ENCODE assay signal across 8 cellular contexts in genomic region chr12:132489602-132490239, GRCh38. TPM values are rescaled to one million over a fixed set of nuclear protein-coding genes. Genes with fewer than 3 reads are reported as not detected.
DNase-seq lines count a peak whose midpoint lies in the region; ATAC-seq, FAIRE-seq and TF ChIP-seq lines count a peak whose summit lies in the region.

Gene FBRSL1 (plus strand): TSS chr12:132490151.

- peaks cover 42% of the 10 kb centered on the region for H3K4me1 ChIP-seq in A549

- POLR2A ChIA-PET in A549 (lab: Yijun Ruan, JAX), result no interaction called here

- H3K27ac ChIP-seq in A549, result peak within 1 kb of the TSS; percentile 87 to 92

- TF ChIP-seq CTCF in A549 (IDR thresholded peaks at IDR 0.05) (peak; percentile 14; the same call in 1 of the 3 replicates), cardiac fibroblast (IDR thresholded peaks at IDR 0.05; ENCODE audit: low read depth, low read length) (no peak)

- peak; percentile 40 for TF ChIP-seq POLR2A in A549 (IDR thresholded peaks at IDR 0.05; ENCODE audit: low read length)

- no peak for TF ChIP-seq RAD21 in A549 (conservative IDR thresholded peaks at IDR 0.05 in 1 of 2, IDR thresholded peaks at IDR 0.05 in 1 of 2)

- DNase-seq in A549 (ENCODE audit: low read depth in 1 of 2, low spot score in 1 of 2) (peak; percentile 81 to 88), NCI-H226 (peak; percentile 76), cardiac fibroblast (ENCODE audit: low read depth in 2 of 2) (peak; percentile 85 to 92), iris pigment epithelial cell (ENCODE audit: low read depth) (peak; percentile 79), smooth muscle cell of the brain vasculature (ENCODE audit: low read depth, low spot score) (peak; percentile 17)
- peak; percentile 89 to 96 (median 94) for DNase-seq in activated CD4-positive, CD25-positive, alpha-beta regulatory T cell (lab: John Stamatoyannopoulos, UW)

- ATAC-seq in A549 (peak; percentile 65 to 68), GM18868 (IDR thresholded peaks at IDR 0.05; ENCODE audit: unreplicated experiment) (peak; percentile 54), HG03139 (IDR thresholded peaks at IDR 0.05; ENCODE audit: unreplicated experiment) (peak; percentile 55)

- peak within 1 kb of the TSS; percentile 100 for H3K4me2 ChIP-seq in A549

- no CpG with 5 or more reads among the region's 90 CpGs for WGBS in A549 (ENCODE audit: missing lambda C conversion rate)

- H3K9me3 ChIP-seq in A549, result no peaks in the 10 kb centered on the region

- CTCF ChIA-PET in A549 (lab: Yijun Ruan, JAX), result no interaction called here

- no peak for FAIRE-seq in A549 (lab: Jason Lieb, UNC)

- TF ChIP-seq EP300 in A549 (IDR thresholded peaks at IDR 0.05), result no peak

- H3K4me3 ChIP-seq in A549 (peak within 1 kb of the TSS; percentile 100), cardiac fibroblast (replicated peaks in 1 of 2; ENCODE audit: low read depth in 2 of 2, low read length in 2 of 2) (peak within 1 kb of the TSS; percentile 64 to 72)

TF ChIP-seq in A549, 52 proteins besides CTCF, POLR2A, EP300 and RAD21:
- TF ChIP-seq CHD2 (IDR thresholded peaks at IDR 0.05; ENCODE audit: low read length, partially characterized antibody), result no peak
- no peak for TF ChIP-seq MYC (IDR thresholded peaks at IDR 0.05; ENCODE audit: borderline replicate concordance, low read length)
- TF ChIP-seq NFE2L2 (conservative IDR thresholded peaks at IDR 0.05; ENCODE audit: low read length), result no peak
- TF ChIP-seq HMGXB4 (CRISPR knock-in tag; IDR thresholded peaks at IDR 0.05; ENCODE audit: borderline replicate concordance), result no peak
- TF ChIP-seq PHF8 (IDR thresholded peaks at IDR 0.05; ENCODE audit: borderline replicate concordance, low read depth), result peak; percentile 32; the same call in 1 of the 2 replicates
- no peak for TF ChIP-seq BCL3 (IDR thresholded peaks at IDR 0.05)
- TF ChIP-seq JUN (IDR thresholded peaks at IDR 0.05), result peak in 1 of 2 experiments; percentile 33; a peak in 2 of 5 replicates
- no peak for TF ChIP-seq NPAS2 (CRISPR knock-in tag; IDR thresholded peaks at IDR 0.05; ENCODE audit: borderline replicate concordance)
- no peak for TF ChIP-seq RNF2 (IDR thresholded peaks at IDR 0.05; ENCODE audit: borderline replicate concordance, low read depth)
- no peak for TF ChIP-seq FOSL2 (IDR thresholded peaks at IDR 0.05)
- no peak for TF ChIP-seq FOSL2 (CRISPR knock-in tag; IDR thresholded peaks at IDR 0.05)
- no peak for TF ChIP-seq HOXB13 (CRISPR knock-in tag; IDR thresholded peaks at IDR 0.05; ENCODE audit: low read depth)
- TF ChIP-seq E2F6 (IDR thresholded peaks at IDR 0.05; ENCODE audit: borderline replicate concordance, low read depth), result peak; percentile 20; the same call in 1 of the 2 replicates

RNA-seq across cellular contexts. Expression of gene FBRSL1, which starts in this region (rescaled TPM):
- 2.7 and 3.0 TPM in 2 replicates for polyA plus RNA-seq in A549 (2011; rRNA removed)
- polyA plus RNA-seq in A549 (2012; cell fraction: cytosol; rRNA removed), result 13.4 and 22.4 TPM in 2 replicates
- 53.8 and 59.8 TPM in 2 replicates for polyA plus RNA-seq in A549 (2012; cell fraction: nucleus; rRNA removed)
- 28.5 to 37.8 TPM (median 32.8 TPM) in 3 replicates for polyA plus RNA-seq in A549 (2017; fragmentation: RNase III; extraction: RNeasy Plus Mini Kit Qiagen cat#74134 plus additional on column Dnase treatment)
- 3.4 and 3.6 TPM in 2 replicates for polyA minus RNA-seq in A549 (2011; rRNA and poly(A)+ RNA removed)

Comparison
In these comparisons a context has a peak if more than half of its experiments do, and no peak if none do; other contexts are left out.
1. Peak in every context shown above with its lines: DNase-seq, ATAC-seq, H3K4me3 ChIP-seq and H3K27ac ChIP-seq.
2. DNase-seq: peak in every context shown above with its lines; median percentile 94 in activated CD4-positive, CD25-positive, alpha-beta regulatory T cell; 88 in cardiac fibroblast; 84 in A549; 79 in iris pigment epithelial cell; 76 in NCI-H226; 17 in smooth muscle cell of the brain vasculature.